Comparison of ENCODE assay signal across 9 cellular contexts in the genomic region with DNA sequence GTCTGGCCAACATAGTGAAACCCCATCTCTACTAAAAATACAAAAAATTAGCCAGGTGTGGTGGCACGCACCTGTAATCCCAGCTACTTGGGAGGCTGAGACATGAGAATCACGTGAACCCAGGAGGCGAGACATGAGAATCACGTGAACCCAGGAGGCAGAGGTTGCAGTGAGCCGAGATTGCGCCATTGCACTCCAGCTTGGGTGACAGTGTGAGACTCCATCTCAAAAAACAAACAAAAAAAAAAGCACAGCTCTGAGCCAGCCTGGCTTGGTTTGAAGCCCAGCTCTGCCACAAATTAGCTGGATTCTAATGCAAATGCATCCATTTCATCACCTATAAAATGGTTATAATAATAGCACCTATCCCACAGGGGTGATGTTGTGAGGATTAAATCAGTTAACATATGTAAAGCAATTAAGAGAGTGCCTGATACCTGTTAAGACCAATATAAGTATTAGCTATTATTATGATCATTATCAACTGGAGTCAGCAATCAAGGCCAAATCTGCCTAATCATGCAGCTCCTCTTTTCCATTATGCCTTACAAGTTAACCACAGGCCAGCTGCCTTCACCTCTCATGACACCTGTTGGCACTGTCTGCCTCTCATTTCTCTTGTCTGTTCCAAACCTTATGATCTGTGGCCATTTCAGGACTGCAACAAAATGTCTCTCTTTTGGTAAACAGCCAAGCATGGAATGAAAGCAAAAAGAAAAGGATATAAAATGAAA. TPM values are rescaled to one million over a fixed set of nuclear protein-coding genes. Genes with fewer than 3 reads are reported as not detected.
DNase-seq lines count a peak whose midpoint lies in the region; ATAC-seq and TF ChIP-seq lines count a peak whose summit lies in the region.
"Had no signal": no experiment of that assay in that cellular context is flagged by ENCODE, and none has a peak within 500 bp of the region (broad histone marks: within the 10 kb centered on the region; RNA-seq: fewer than 3 reads in every experiment).

No MANE protein-coding gene starts in this region.

- no peak overlapping the region for H3K18ac ChIP-seq in H9 (ENCODE audit: insufficient read length, low read depth, low read length)

- no peak overlapping the region for H2BK120ac ChIP-seq in H9 (ENCODE audit: low read depth, low read length, poor library complexity, severe bottlenecking)

- no peak overlapping the region for H2BK12ac ChIP-seq in H9 (ENCODE audit: insufficient read length, low read depth, low read length)

- no peak overlapping the region for H3K4me2 ChIP-seq in H9 (ENCODE audit: insufficient read depth, insufficient read length, low read length)

- H2BK15ac ChIP-seq in H9 (ENCODE audit: low read depth, low read length) = no peak overlapping the region

- peaks cover 2% of the 10 kb centered on the region; the same call in 1 of the 2 replicates for H3K79me2 ChIP-seq in H9 (ENCODE audit: insufficient read depth, low read length)

- H3K23ac ChIP-seq in H9 (ENCODE audit: insufficient read length, low read depth, low read length) = no peak overlapping the region

- H3K56ac ChIP-seq in H9 (ENCODE audit: insufficient read length, low read depth, low read length) = no peak overlapping the region

- no peak for DNase-seq in Calu3
- no peak for DNase-seq in H9
- no peak for DNase-seq in T-helper 17 cell
- DNase-seq in memory B cell (ENCODE audit: low spot score in 2 of 2) = no peak
- DNase-seq in nucleus accumbens (lab: John Stamatoyannopoulos, UW) = no peak
- DNase-seq: KBM-7 had no signal

- H3T11ph ChIP-seq in H9 (ENCODE audit: low read length) = no peak overlapping the region

- H3K27ac Mint-ChIP-seq in Calu3 (ENCODE audit: unreplicated experiment) (no peak overlapping the region), H9 (peak overlapping the region in 2 of 3 experiments; percentile 87 to 91; a peak in 5 of 7 replicates), T-helper 17 cell (peak overlapping the region; percentile 72), memory B cell (peak overlapping the region; percentile 35)

- peaks cover 24% of the 10 kb centered on the region for H3K4me1 Mint-ChIP-seq in Calu3 (ENCODE audit: low read depth, unreplicated experiment)
- H3K4me1 Mint-ChIP-seq in H9 = peaks cover 45 to 55% of the 10 kb centered on the region in 2 experiments
- H3K4me1 Mint-ChIP-seq in T-helper 17 cell = peaks cover 24% of the 10 kb centered on the region
- peaks cover 30% of the 10 kb centered on the region for H3K4me1 Mint-ChIP-seq in memory B cell

- CTCF ChIA-PET in Calu3 (lab: Charles Lee) = interaction anchor here (1.1 kb wide), 1 partner anchor 14 kb away, joined by 3 read pairs; no protein-coding TSS in a partner anchor

- ATAC-seq in T-helper 17 cell = no peak
- ATAC-seq in memory B cell (ENCODE audit: low read depth) = no peak
- ATAC-seq in GM19035 (IDR thresholded peaks at IDR 0.05; ENCODE audit: unreplicated experiment) = no peak
- no peak for ATAC-seq in activated CD4-positive, CD25-positive, alpha-beta regulatory T cell treated with anti-CD3 and anti-CD28 coated beads, Interleukin-2, amount 50 U/mL, for 24 hours
- ATAC-seq: left lobe of liver had no signal

- H3K4me3 Mint-ChIP-seq in Calu3 (ENCODE audit: low read depth, unreplicated experiment) (peak overlapping the region; percentile 92), H9 (peak overlapping the region; percentile 93 to 98), T-helper 17 cell (peak overlapping the region; percentile 63), memory B cell (peak overlapping the region; percentile 62)

- no peak for TF ChIP-seq CTCF in Calu3 (IDR thresholded peaks at IDR 0.05; ENCODE audit: unreplicated experiment)
- no peak for TF ChIP-seq CTCF in H9 (conservative IDR thresholded peaks at IDR 0.05)

- H3K9me3 Mint-ChIP-seq in Calu3 (ENCODE audit: low read depth, unreplicated experiment) (no peaks in the 10 kb centered on the region), H9 (no peaks in the 10 kb centered on the region), memory B cell (no peaks in the 10 kb centered on the region)

- H3K23me2 ChIP-seq in H9 (ENCODE audit: insufficient read length, low read depth, low read length, poor library complexity, severe bottlenecking) = no peaks in the 10 kb centered on the region

- H3K27ac ChIP-seq in H9 (ENCODE audit: insufficient read length, low read depth, low read length) = no peak overlapping the region

- no peaks in the 10 kb centered on the region for H3K27me3 ChIP-seq in H9 (ENCODE audit: insufficient read depth, low read length)

- H3K9me3 ChIP-seq in H9 (ENCODE audit: control insufficient read depth, low read depth, low read length) = no peaks in the 10 kb centered on the region
- no peaks in the 10 kb centered on the region for H3K9me3 ChIP-seq in T-helper 17 cell (ENCODE audit: control insufficient read depth, low read length, poor library complexity, severe bottlenecking)

- no peak overlapping the region for H2BK5ac ChIP-seq in H9 (ENCODE audit: insufficient read length, low read length)

- H2AFZ ChIP-seq in H9 (ENCODE audit: low read length) = no peak overlapping the region

- no peak overlapping the region for H3K4ac ChIP-seq in H9 (ENCODE audit: low read depth, low read length)

- no peak overlapping the region for H3K14ac ChIP-seq in H9 (ENCODE audit: insufficient read depth, low read length)

- H2BK20ac ChIP-seq in H9 (ENCODE audit: low read depth, low read length, poor library complexity, severe bottlenecking) = no peak overlapping the region

- no peaks in the 10 kb centered on the region for H3K79me1 ChIP-seq in H9 (ENCODE audit: insufficient read depth, low read depth, low read length, poor library complexity, severe bottlenecking)

- no peak overlapping the region for H4K5ac ChIP-seq in H9 (ENCODE audit: insufficient read length, low read depth, low read length)

- H3K36me3 Mint-ChIP-seq in Calu3 (ENCODE audit: insufficient read depth, unreplicated experiment) = peaks cover 12% of the 10 kb centered on the region
- H3K36me3 Mint-ChIP-seq in H9 (ENCODE audit: insufficient read depth in 1 of 3, low read depth in 3 of 3) = peaks cover 0 to 2% (median 0%) of the 10 kb centered on the region in 3 experiments; a peak in 1 of 7 replicates
- H3K36me3 Mint-ChIP-seq in T-helper 17 cell (ENCODE audit: low read depth) = no peaks in the 10 kb centered on the region
- no peaks in the 10 kb centered on the region for H3K36me3 Mint-ChIP-seq in memory B cell

- H4K91ac ChIP-seq in H9 (ENCODE audit: insufficient read length, low read depth, low read length) = no peak overlapping the region

- peaks cover 9% of the 10 kb centered on the region; the same call in 1 of the 2 replicates for H3K4me1 ChIP-seq in H9 (ENCODE audit: insufficient read depth, low read length)

- no peak overlapping the region for H2AK5ac ChIP-seq in H9 (ENCODE audit: insufficient read length, low read length)

- no peak overlapping the region for H3K9ac ChIP-seq in H9 (ENCODE audit: extremely low read depth, insufficient read length, low read length)

- intact Hi-C loops in Calu3 (cut with micrococcal nuclease; ENCODE audit: unreplicated experiment) = loop anchor here (5.0 kb wide), 1 partner anchor 336 kb away; no protein-coding TSS in a partner anchor

- BruUV-seq in Calu3 (replicated peaks; lab: Mats Ljungman, UMichigan) = no TSS peak

- H4K8ac ChIP-seq in H9 (replicated peaks; ENCODE audit: insufficient read length, low read depth, low read length) = no peak overlapping the region

- no CpG with 5 or more reads among the region's 6 CpGs for WGBS in H9 (ENCODE audit: extremely low coverage, insufficient read length, low lambda C conversion rate)

- no peaks in the 10 kb centered on the region for H4K20me1 ChIP-seq in H9 (ENCODE audit: control insufficient read depth, insufficient read depth, insufficient read length)

- H3K27me3 Mint-ChIP-seq in Calu3 (ENCODE audit: unreplicated experiment) (no peaks in the 10 kb centered on the region), H9 (ENCODE audit: low read depth) (no peaks in the 10 kb centered on the region), T-helper 17 cell (no peaks in the 10 kb centered on the region), memory B cell (no peaks in the 10 kb centered on the region)

RNA-seq across cellular contexts. Expression of gene GNPTAB, which starts 2.1 kb away (rescaled TPM):
- 34.0 and 36.0 TPM in 2 replicates for total RNA-seq in Calu3 (2022)
- total RNA-seq in H9 (2021) = 42.8 and 44.3 TPM in 2 replicates
- 10 to 100 TPM; 38.1 to 41.2 TPM for total RNA-seq in T-helper 17 cell

RNA-seq across cellular contexts. Expression of gene DRAM1, which starts 48.8 kb away (rescaled TPM):
- total RNA-seq in Calu3 (2022) = 26.8 and 28.1 TPM in 2 replicates
- total RNA-seq in H9 (2021) = 6.3 and 6.5 TPM in 2 replicates
- 1 to 10 TPM; 1.8 to 3.1 TPM for total RNA-seq in T-helper 17 cell
